8 cellular contexts compared by ENCODE assay signal in genomic region chr2:64330281-64330680, GRCh38.
DNase-seq lines count a peak whose midpoint lies in the region; ATAC-seq and TF ChIP-seq lines count a peak whose summit lies in the region.

No MANE protein-coding gene starts in this region.

- no peaks in the 10 kb centered on the region for H3K9me2 ChIP-seq in SK-N-SH

- POLR2A ChIA-PET in SK-N-SH (lab: Yijun Ruan, JAX) = interaction anchor here (1.1 kb wide), 1 partner anchor 323 kb away, joined by 5 read pairs; the partner anchor contains the start of gene SERTAD2

- H3K27me3 ChIP-seq in ACC112 (ENCODE audit: insufficient read depth, low read length) (peaks cover 2% of the 10 kb centered on the region; the same call in 1 of the 2 replicates), SK-N-SH (ENCODE audit: insufficient read depth) (no peaks in the 10 kb centered on the region), gastroesophageal sphincter (no peaks in the 10 kb centered on the region), rectal smooth muscle tissue (ENCODE audit: control insufficient read depth, insufficient read depth, low read length) (no peaks in the 10 kb centered on the region)

- no peaks in the 10 kb centered on the region for H4K20me1 ChIP-seq in SK-N-SH (ENCODE audit: insufficient read depth)

- no peak overlapping the region for H3K9ac ChIP-seq in SK-N-SH
- H3K9ac ChIP-seq in rectal smooth muscle tissue (ENCODE audit: low read length) = no peak overlapping the region

- peaks cover 13% of the 10 kb centered on the region for H3K4me1 ChIP-seq in ACC112 (ENCODE audit: control insufficient read depth, insufficient read depth, low read length, unreplicated experiment)
- peaks cover 0 to 2% of the 10 kb centered on the region in 2 experiments; a peak in 1 of 4 replicates for H3K4me1 ChIP-seq in SK-N-SH (ENCODE audit: control insufficient read depth in 1 of 2, insufficient read depth in 2 of 2, low read depth in 1 of 2, low read length in 1 of 2)
- peaks cover 0 to 45% (median 19%) of the 10 kb centered on the region in 3 donors for H3K4me1 ChIP-seq in gastroesophageal sphincter
- H3K4me1 ChIP-seq in rectal smooth muscle tissue (ENCODE audit: control insufficient read depth, insufficient read depth, low read length) = peaks cover 13% of the 10 kb centered on the region

- no peak for TF ChIP-seq POLR2A in gastroesophageal sphincter (IDR thresholded peaks at IDR 0.05)

- TF ChIP-seq CTCF in SK-N-SH (IDR thresholded peaks at IDR 0.05) (no peak), gastroesophageal sphincter (IDR thresholded peaks at IDR 0.05) (no peak)

- H3K27ac ChIP-seq in ACC112 (ENCODE audit: low read depth, low read length) (peak overlapping the region; percentile 7; the same call in 1 of the 2 replicates), SK-N-SH (ENCODE audit: low read depth in 2 of 2, low read length in 1 of 2) (peak overlapping the region in 1 of 2 experiments; percentile 32; a peak in 1 of 4 replicates), gastroesophageal sphincter (peak overlapping the region; percentile 27 to 79 (median 73)), rectal smooth muscle tissue (ENCODE audit: low read depth, low read length) (peak overlapping the region; percentile 68)

- H3K4me3 ChIP-seq in ACC112 (ENCODE audit: low read depth, low read length) (peak overlapping the region; percentile 67), SK-N-SH (ENCODE audit: low read depth in 2 of 2, low read length in 1 of 2) (peak overlapping the region in 1 of 2 experiments; percentile 61; a peak in 2 of 4 replicates), gastroesophageal sphincter (no peak overlapping the region), rectal smooth muscle tissue (ENCODE audit: low read length) (peak overlapping the region; percentile 32)

- no peak for TF ChIP-seq RAD21 in SK-N-SH (IDR thresholded peaks at IDR 0.05; ENCODE audit: low read length)

- 91% methylated on average over 2 of the region's 2 CpGs for WGBS in SK-N-SH (ENCODE audit: low lambda C conversion rate)
- 21 to 38% methylated on average over 2 of the region's 2 CpGs for WGBS in gastroesophageal sphincter (ENCODE audit: low coverage in 1 of 2), 2 donors

- CTCF ChIA-PET in SK-N-SH (lab: Yijun Ruan, JAX) = interaction anchor here (0.7 to 7.6 kb wide), 75 partner anchors 10 to 1243 kb away, joined by 3 to 235 read pairs (median 4); partner anchors contain the start of genes AFTPH and SERTAD2

- H3K9me3 ChIP-seq in SK-N-SH = no peaks in the 10 kb centered on the region
- H3K9me3 ChIP-seq in gastroesophageal sphincter = no peaks in the 10 kb centered on the region

- H3K79me2 ChIP-seq in ACC112 (ENCODE audit: control insufficient read depth, insufficient read depth, low read length, unreplicated experiment) (no peaks in the 10 kb centered on the region), SK-N-SH (ENCODE audit: insufficient read depth) (no peaks in the 10 kb centered on the region)

- DNase-seq in SK-N-SH (no peak), mesenteric fat pad (ENCODE audit: low spot score) (no peak), NAMALWA (ENCODE audit: low spot score) (no peak), NCI-H1694 (lab: John Stamatoyannopoulos, UW) (no peak)
- no peak for DNase-seq in stimulated activated CD4-positive, alpha-beta T cell treated with anti-CD3 and anti-CD28 coated beads, Interleukin-4, amount 100 ng/mL, for 24 hours

- no peaks in the 10 kb centered on the region for H3K36me3 ChIP-seq in ACC112 (ENCODE audit: insufficient read depth, low read length)
- no peaks in the 10 kb centered on the region for H3K36me3 ChIP-seq in SK-N-SH (replicated peaks in 1 of 2; ENCODE audit: control insufficient read depth in 1 of 2, insufficient read depth in 2 of 2, low read length in 1 of 2)
- H3K36me3 ChIP-seq in gastroesophageal sphincter = no peaks in the 10 kb centered on the region
- H3K36me3 ChIP-seq in rectal smooth muscle tissue (ENCODE audit: control insufficient read depth, insufficient read depth, low read length) = no peaks in the 10 kb centered on the region

- no peaks in the 10 kb centered on the region for H3F3A ChIP-seq in SK-N-SH (replicated peaks; ENCODE audit: insufficient read depth)

- H2AFZ ChIP-seq in ACC112 (ENCODE audit: low read length, unreplicated experiment) (peak overlapping the region; percentile 80), SK-N-SH (ENCODE audit: low read depth) (no peak overlapping the region; the same call in 1 of the 2 replicates)

- ATAC-seq in gastroesophageal sphincter = peak; percentile 2

- H3K4me2 ChIP-seq in SK-N-SH = peak overlapping the region; percentile 74

- TF ChIP-seq EP300 in SK-N-SH (IDR thresholded peaks at IDR 0.05; ENCODE audit: borderline replicate concordance in 1 of 2, low read depth in 1 of 2, low read length in 1 of 2) (no peak), gastroesophageal sphincter (IDR thresholded peaks at IDR 0.05) (no peak)

TF ChIP-seq in SK-N-SH, 30 proteins besides CTCF, POLR2A, EP300 and RAD21:
- no peak for TF ChIP-seq NRF1 (IDR thresholded peaks at IDR 0.05; ENCODE audit: low read depth, low read length)
- no peak for TF ChIP-seq EZH2phosphoT487 (IDR thresholded peaks at IDR 0.05; ENCODE audit: borderline replicate concordance, low read depth)
- no peak for TF ChIP-seq NFIC (IDR thresholded peaks at IDR 0.05; ENCODE audit: borderline replicate concordance)
- no peak for TF ChIP-seq MXI1 (IDR thresholded peaks at IDR 0.05; ENCODE audit: low read depth, low read length)
- TF ChIP-seq USF2 (IDR thresholded peaks at IDR 0.05; ENCODE audit: borderline replicate concordance, low read depth, low read length) = no peak
- TF ChIP-seq GATA2 (CRISPR knock-in tag; IDR thresholded peaks at IDR 0.05) = no peak
- no peak for TF ChIP-seq MEF2A (IDR thresholded peaks at IDR 0.05; ENCODE audit: borderline replicate concordance, low read depth)
- TF ChIP-seq POLR2AphosphoS5 (IDR thresholded peaks at IDR 0.05; ENCODE audit: low read depth, low read length) = no peak

Comparison
In these comparisons a context has a peak if more than half of its experiments do, and no peak if none do; other contexts are left out.
1. H3K4me3 ChIP-seq: peak in ACC112 (single experiment) and rectal smooth muscle tissue (single experiment); none in gastroesophageal sphincter (0 of 2).